In genomic region chrX:39705299-39705698, GRCh38 we compare ENCODE assay signal across 8 cellular contexts.
DNase-seq lines count a peak whose midpoint lies in the region; ATAC-seq, FAIRE-seq and TF ChIP-seq lines count a peak whose summit lies in the region.

No MANE protein-coding gene starts in this region.

- H3K9me2 ChIP-seq in GM23338 (ENCODE audit: insufficient read depth) = no peaks in the 10 kb centered on the region
- H3K9me2 ChIP-seq in neural cell (ENCODE audit: insufficient read depth, low read length) = no peaks in the 10 kb centered on the region

- peaks cover 4% of the 10 kb centered on the region for H3K27me3 Mint-ChIP-seq in GM23338 (ENCODE audit: insufficient read depth, low read depth, poor library complexity)

- TF ChIP-seq EP300 in H1 (IDR thresholded peaks at IDR 0.05; ENCODE audit: borderline replicate concordance in 1 of 2, low read depth in 2 of 2, low read length in 2 of 2) (no peak), neural cell (conservative IDR thresholded peaks at IDR 0.05; ENCODE audit: poor library complexity, severe bottlenecking) (no peak)

- H3K79me2 ChIP-seq in GM23338 (replicated peaks; ENCODE audit: insufficient read depth) = no peaks in the 10 kb centered on the region
- no peaks in the 10 kb centered on the region for H3K79me2 ChIP-seq in H1 (ENCODE audit: control insufficient read depth in 1 of 2, insufficient read depth in 2 of 2, low read length in 2 of 2)
- H3K79me2 ChIP-seq in neural cell (replicated peaks; ENCODE audit: insufficient read depth, low read length) = no peaks in the 10 kb centered on the region

- H3K4me3 ChIP-seq in GM23338 (no peak overlapping the region), H1 (ENCODE audit: extremely low read depth in 1 of 4, insufficient read depth in 2 of 4, low read depth in 3 of 4, low read length in 4 of 4) (no peak overlapping the region), neural cell (ENCODE audit: low read length) (no peak overlapping the region)

- no peak overlapping the region for H3K27ac Mint-ChIP-seq in GM23338

- TF ChIP-seq POLR2A in H1 (IDR thresholded peaks at IDR 0.05; ENCODE audit: control extremely low read depth in 1 of 2, low read depth in 2 of 2, low read length in 2 of 2) = no peak

- H2AK5ac ChIP-seq in H1 (ENCODE audit: low read depth, low read length) = no peak overlapping the region

- H2BK15ac ChIP-seq in H1 (ENCODE audit: low read length) = no peak overlapping the region

- peak; percentile 25 to 28; a peak in 2 of 4 replicates for TF ChIP-seq RAD21 in H1 (IDR thresholded peaks at IDR 0.05 in 1 of 2, conservative IDR thresholded peaks at IDR 0.05 in 1 of 2; ENCODE audit: low read depth in 2 of 2, low read length in 2 of 2)
- no peak for TF ChIP-seq RAD21 in neural cell (conservative IDR thresholded peaks at IDR 0.05)

- no peak overlapping the region for H2BK5ac ChIP-seq in H1 (ENCODE audit: low read depth, low read length)

- TF ChIP-seq CTCF in GM23338 (conservative IDR thresholded peaks at IDR 0.05; ENCODE audit: low read depth in 2 of 2) = peak in 1 of 2 experiments; percentile 25; a peak in 2 of 4 replicates
- peak; percentile 7 to 43 (median 32); a peak in 2 of 4 replicates for TF ChIP-seq CTCF in H1 (IDR thresholded peaks at IDR 0.05; ENCODE audit: control extremely low read depth in 1 of 3, insufficient read depth in 1 of 3, low read depth in 1 of 3, low read length in 3 of 3)
- peak; percentile 31 for TF ChIP-seq CTCF in neural cell (IDR thresholded peaks at IDR 0.05; ENCODE audit: poor library complexity, severe bottlenecking)

- peaks cover 3% of the 10 kb centered on the region; the same call in 2 of the 3 replicates for H3K36me3 Mint-ChIP-seq in GM23338 (ENCODE audit: low read depth)

- H3K14ac ChIP-seq in H1 (ENCODE audit: insufficient read length) = no peak overlapping the region

- H3K4me2 ChIP-seq in GM23338 (no peak overlapping the region), H1 (ENCODE audit: insufficient read depth in 1 of 2, low read depth in 2 of 2, low read length in 2 of 2) (no peak overlapping the region), neural cell (ENCODE audit: low read length) (no peak overlapping the region)

- no peaks in the 10 kb centered on the region; the same call in 2 of the 3 replicates for H3K9me3 Mint-ChIP-seq in GM23338

- no peaks in the 10 kb centered on the region for H3K4me1 ChIP-seq in GM23338 (ENCODE audit: insufficient read depth)
- H3K4me1 ChIP-seq in H1 (replicated peaks in 1 of 4; ENCODE audit: control insufficient read depth in 3 of 4, insufficient read depth in 4 of 4, low read length in 3 of 4) = no peaks in the 10 kb centered on the region

- H2BK120ac ChIP-seq in H1 (replicated peaks; ENCODE audit: low read depth, low read length) = no peak overlapping the region

- no peak overlapping the region for H3K23ac ChIP-seq in H1 (ENCODE audit: insufficient read length)

- H3K36me3 ChIP-seq in GM23338 (ENCODE audit: insufficient read depth) (no peaks in the 10 kb centered on the region), H1 (ENCODE audit: control insufficient read depth in 2 of 4, insufficient read depth in 4 of 4, low read length in 3 of 4) (no peaks in the 10 kb centered on the region), neural cell (ENCODE audit: insufficient read depth, low read length) (no peaks in the 10 kb centered on the region)

- H3F3A ChIP-seq in GM23338 (replicated peaks; ENCODE audit: low read depth) = no peaks in the 10 kb centered on the region
- H3F3A ChIP-seq in neural cell (ENCODE audit: insufficient read depth, low read length, poor library complexity, severe bottlenecking) = no peaks in the 10 kb centered on the region

- CTCF ChIA-PET in H1 (lab: Charles Lee; ENCODE audit: partially characterized antibody) = interaction anchor here (0.8 to 1.3 kb wide), 3 partner anchors 9 to 108 kb away, joined by 3 to 4 read pairs (median 3); no protein-coding TSS in a partner anchor

- FAIRE-seq in H1 (lab: Jason Lieb, UNC) = no peak

- no peak overlapping the region for H4K5ac ChIP-seq in H1 (ENCODE audit: insufficient read length, low read depth, low read length)

- no peaks in the 10 kb centered on the region for H3K27me3 ChIP-seq in GM23338 (ENCODE audit: insufficient read depth)
- H3K27me3 ChIP-seq in H1 (replicated peaks in 1 of 4; ENCODE audit: control insufficient read depth in 3 of 4, extremely low read depth in 1 of 4, insufficient read depth in 3 of 4, low read length in 3 of 4) = no peaks in the 10 kb centered on the region
- H3K27me3 ChIP-seq in neural cell (ENCODE audit: insufficient read depth, low read depth, low read length) = no peaks in the 10 kb centered on the region

- no peak overlapping the region for H2BK12ac ChIP-seq in H1 (ENCODE audit: low read depth, low read length)

- H3K4ac ChIP-seq in H1 (replicated peaks; ENCODE audit: insufficient read length, low read depth, low read length) = no peak overlapping the region

- H4K8ac ChIP-seq in H1 (ENCODE audit: extremely low read depth, insufficient read depth, low read length) = no peak overlapping the region

- H4K91ac ChIP-seq in H1 (replicated peaks; ENCODE audit: insufficient read length, low read length) = no peak overlapping the region

- no peak overlapping the region for H3K56ac ChIP-seq in H1 (replicated peaks; ENCODE audit: insufficient read length, low read depth, low read length)

- no peak overlapping the region for H3K9ac ChIP-seq in H1 (replicated peaks in 1 of 4; ENCODE audit: extremely low read depth in 1 of 4, low read depth in 3 of 4, low read length in 3 of 4)
- no peak overlapping the region for H3K9ac ChIP-seq in neural cell (ENCODE audit: low read length)

- 38% methylated on average over 2 of the region's 2 CpGs; no CpG with 5 or more reads in 1 of the 2 experiments for WGBS in H1 (ENCODE audit: extremely low coverage in 1 of 2, insufficient coverage in 1 of 2, insufficient read length in 1 of 2, insufficient replicate concordance in 2 of 2, low coverage in 1 of 2, low lambda C conversion rate in 2 of 2, missing lambda C conversion rate in 1 of 2), 2 experiments

- H4K20me1 ChIP-seq in GM23338 (replicated peaks; ENCODE audit: insufficient read depth) = no peaks in the 10 kb centered on the region
- no peaks in the 10 kb centered on the region for H4K20me1 ChIP-seq in H1 (replicated peaks in 1 of 2; ENCODE audit: control insufficient read depth in 1 of 2, insufficient read depth in 2 of 2, low read length in 2 of 2)
- no peaks in the 10 kb centered on the region for H4K20me1 ChIP-seq in neural cell (ENCODE audit: insufficient read depth)

- DNase-seq in GM23338 (ENCODE audit: low spot score) (peak; percentile 29), NCI-H226 (peak; percentile 73), H1 (ENCODE audit: low read depth in 1 of 2, low spot score in 2 of 2) (no peak), NCI-H345 treated with DMSO at 0.1 percent for 48 hours (lab: John Stamatoyannopoulos, UW; ENCODE audit: unreplicated experiment) (no peak)

- H3K27ac ChIP-seq in GM23338 (ENCODE audit: low read depth) (no peak overlapping the region), H1 (ENCODE audit: low read depth, low read length) (no peak overlapping the region), neural cell (ENCODE audit: low read length) (no peak overlapping the region)

- ATAC-seq in GM23338 = peak; percentile 59
- no peak for ATAC-seq in GM21526 (IDR thresholded peaks at IDR 0.05; ENCODE audit: low FRiP score, unreplicated experiment)
- ATAC-seq in GM19452 (IDR thresholded peaks at IDR 0.05; ENCODE audit: unreplicated experiment) = no peak
- no peak for ATAC-seq in GM21381 (IDR thresholded peaks at IDR 0.05; ENCODE audit: unreplicated experiment)

- POLR2A ChIA-PET in H1 (lab: Charles Lee; ENCODE audit: partially characterized antibody) = no interaction called here

- H3K23me2 ChIP-seq in H1 (ENCODE audit: low read depth, low read length) = no peaks in the 10 kb centered on the region

- H2AFZ ChIP-seq in GM23338 (no peak overlapping the region), H1 (ENCODE audit: low read length) (no peak overlapping the region), neural cell (ENCODE audit: low read depth, low read length) (no peak overlapping the region)

- H3K79me1 ChIP-seq in H1 (ENCODE audit: low read depth, low read length) = no peaks in the 10 kb centered on the region

- H2BK20ac ChIP-seq in H1 (ENCODE audit: low read length) = no peak overlapping the region

- H3K9me3 ChIP-seq in H1 (ENCODE audit: insufficient read depth in 2 of 2, low read depth in 1 of 2, low read length in 1 of 2) (no peaks in the 10 kb centered on the region), neural cell (ENCODE audit: low read length) (no peaks in the 10 kb centered on the region)

- no peaks in the 10 kb centered on the region for H3K4me1 Mint-ChIP-seq in GM23338

- H3K18ac ChIP-seq in H1 (ENCODE audit: extremely low read depth, low read length) = no peak overlapping the region

- H3K4me3 Mint-ChIP-seq in GM23338 = no peak overlapping the region

TF ChIP-seq in GM23338, 12 proteins besides CTCF, POLR2A, EP300 and RAD21 (continues in another document):
- TF ChIP-seq CREB1 (CRISPR knock-in tag; IDR thresholded peaks at IDR 0.05; ENCODE audit: low read depth) = no peak
- TF ChIP-seq ZNF114 (CRISPR knock-in tag; IDR thresholded peaks at IDR 0.05) = no peak
- TF ChIP-seq POLR2AphosphoS5 (IDR thresholded peaks at IDR 0.05; ENCODE audit: low read depth) = no peak
- TF ChIP-seq JUNB (IDR thresholded peaks at IDR 0.05; ENCODE audit: unreplicated experiment) = no peak
- TF ChIP-seq NANOG (IDR thresholded peaks at IDR 0.05; ENCODE audit: borderline replicate concordance) = no peak

TF ChIP-seq in H1, 55 proteins besides CTCF, POLR2A, EP300 and RAD21 (continues in another document):
- no peak for TF ChIP-seq TAF7 (optimal IDR thresholded peaks at IDR 0.05; ENCODE audit: borderline replicate concordance, low read depth, low read length)
- TF ChIP-seq FOSL1 (IDR thresholded peaks at IDR 0.05; ENCODE audit: insufficient read depth, low read depth, low read length) = no peak
- no peak for TF ChIP-seq KDM4A (IDR thresholded peaks at IDR 0.05; ENCODE audit: low read depth, low read length, severe bottlenecking)
- TF ChIP-seq GTF2F1 (IDR thresholded peaks at IDR 0.05; ENCODE audit: borderline replicate concordance, low read depth, low read length) = no peak
- no peak for TF ChIP-seq TBP (IDR thresholded peaks at IDR 0.05; ENCODE audit: low read depth, low read length)
- no peak for TF ChIP-seq YY1 (IDR thresholded peaks at IDR 0.05; ENCODE audit: low read depth, low read length)
- no peak for TF ChIP-seq SUZ12 (IDR thresholded peaks at IDR 0.05; ENCODE audit: low read length)

TF ChIP-seq in neural cell, 6 proteins besides CTCF, POLR2A, EP300 and RAD21:
- TF ChIP-seq SMC3 (conservative IDR thresholded peaks at IDR 0.05; ENCODE audit: poor library complexity) = no peak
- no peak for TF ChIP-seq EZH2 (IDR thresholded peaks at IDR 0.05; ENCODE audit: borderline replicate concordance, insufficient read depth, low read length, poor library complexity, severe bottlenecking)

Comparison
In these comparisons a context has a peak if more than half of its experiments do, and no peak if none do; other contexts are left out.
1. DNase-seq: peak in GM23338 (single experiment) and NCI-H226 (single experiment); none in H1 (0 of 2) and NCI-H345 treated with DMSO at 0.1 percent for 48 hours (single experiment).